ENCODE assay signal across 8 cellular contexts in the genomic region with DNA sequence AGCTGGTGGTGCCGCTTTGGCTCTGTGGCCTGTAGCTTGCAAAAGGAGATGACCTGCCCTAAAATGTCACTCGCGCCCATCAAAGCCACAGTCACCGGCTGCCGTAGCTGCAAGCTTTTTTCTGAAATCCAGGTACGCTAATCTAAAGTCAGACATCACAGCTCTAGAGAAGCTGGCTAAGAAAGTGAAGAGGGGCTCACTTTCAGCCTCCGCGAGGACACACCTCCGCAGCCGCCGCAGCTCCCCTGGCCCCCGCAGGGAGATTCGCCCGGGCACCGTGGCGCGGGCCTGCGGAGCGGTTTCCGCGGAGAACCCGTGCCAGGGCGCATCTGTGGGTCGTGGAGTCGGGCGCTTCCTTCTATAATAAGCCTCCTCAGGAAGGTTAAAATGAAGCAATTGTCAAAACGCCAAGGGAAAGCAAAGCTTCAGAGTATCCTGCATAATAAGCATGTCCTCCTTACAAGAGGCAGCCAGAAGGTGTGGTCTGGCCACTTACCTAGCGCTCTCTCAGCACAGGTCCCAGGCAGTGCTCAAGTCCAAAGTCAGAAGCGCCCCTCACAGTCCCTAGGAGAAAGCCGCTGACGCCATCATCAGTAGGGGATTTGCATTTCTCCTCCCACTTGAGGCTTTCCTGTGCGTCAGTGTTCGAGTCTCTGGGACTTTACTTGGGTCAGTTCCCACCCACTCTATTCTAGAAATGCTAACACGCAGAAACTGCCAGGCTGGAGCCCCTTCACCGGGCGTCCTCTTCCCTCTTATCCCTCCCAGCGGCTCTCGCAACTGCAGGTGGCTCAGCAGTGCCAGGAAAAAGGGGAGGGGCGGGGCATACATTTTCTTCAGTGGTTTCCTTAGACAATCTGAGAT. TPM values are rescaled to one million over a fixed set of nuclear protein-coding genes. Genes with fewer than 3 reads are reported as not detected.
A peak's percentile ranks its signal among the peaks of the same experiment; 100 is the strongest.
DNase-seq lines count a peak whose midpoint lies in the region; ATAC-seq and TF ChIP-seq lines count a peak whose summit lies in the region.

TSS of gene STAT4 (minus strand) at position 544 of the 864 bp plus-strand sequence. CDS start 2,791 bp downstream, outside the sequence.

- H3K4me1 ChIP-seq in adrenal gland (replicated peaks in 1 of 2) (no peaks in the 10 kb centered on the region), iPS-18a (ENCODE audit: control insufficient read depth, low read depth, low read length) (peaks cover 5% of the 10 kb centered on the region)

- no peaks in the 10 kb centered on the region for H3K36me3 ChIP-seq in adrenal gland (replicated peaks in 1 of 2)
- no peaks in the 10 kb centered on the region for H3K36me3 ChIP-seq in iPS-18a (ENCODE audit: control insufficient read depth, low read depth, low read length)

- H3K27me3 ChIP-seq in adrenal gland: no peaks in the 10 kb centered on the region
- peaks cover 31% of the 10 kb centered on the region for H3K27me3 ChIP-seq in iPS-18a (ENCODE audit: control insufficient read depth, insufficient read depth, low read length)

- H3K27ac ChIP-seq in adrenal gland: peak within 1 kb of the TSS in 2 of 5 donors; percentile 55 to 73
- H3K27ac ChIP-seq in iPS-18a (ENCODE audit: low read length): no peak within 1 kb of the TSS

- H3K9ac ChIP-seq in iPS-18a (ENCODE audit: low read length): peak within 1 kb of the TSS; percentile 9

- H3K4me3 ChIP-seq in AG04449 (ENCODE audit: low read depth, low read length) (peak within 1 kb of the TSS; percentile 58), adrenal gland (peak within 1 kb of the TSS; percentile 9 to 53 (median 24)), iPS-18a (ENCODE audit: low read length) (peak within 1 kb of the TSS; percentile 72)

- intact Hi-C loops in T-helper 1 cell treated with Interleukin-12 subunit alpha and Interleukin-12 subunit beta and Interleukin-4 antibody, amounts not matched to agents 30 ng/mL and 1 ng/mL, for 36 hours (cut with micrococcal nuclease): loop anchor here (1.0 to 5.0 kb wide), 9 partner anchors 44 to 1368 kb away; partner anchors contain the start of genes GLS, ORMDL1, PMS1 and STAT1
- intact Hi-C loops in adrenal gland (cut with DNase I): loop anchor here in 1 of 2 donors (10.0 kb wide), 1 partner anchor 96 kb away; no protein-coding TSS in a partner anchor

- POLR2A ChIA-PET in AG04449 (lab: Yijun Ruan, JAX): no interaction called here

- CTCF ChIA-PET in AG04449 (lab: Yijun Ruan, JAX): interaction anchor here (0.7 to 4.7 kb wide), 8 partner anchors 8 to 154 kb away, joined by 3 to 33 read pairs (median 4); no protein-coding TSS in a partner anchor

- DNase-seq in AG04449 (ENCODE audit: low read depth, low spot score) (no peak), adrenal gland (peak; percentile 23 to 81 (median 33)), cerebellar nuclear complex (lab: John Stamatoyannopoulos, UW) (no peak)
- peak; percentile 54 to 78 for DNase-seq in stimulated activated CD4-positive, alpha-beta T cell treated with anti-CD3 and anti-CD28 coated beads, Interleukin-12 subunit alpha, Interleukin-12 subunit beta, amount 100 ng/mL, for 24 hours (ENCODE audit: low read depth in 2 of 2)

- ATAC-seq in GM19023 (IDR thresholded peaks at IDR 0.05; ENCODE audit: unreplicated experiment) (peak; percentile 91), HG03280 (IDR thresholded peaks at IDR 0.05; ENCODE audit: unreplicated experiment) (peak; percentile 87)

- 5 to 10% (median 8%) methylated on average over 11 to 39 of the region's 39 CpGs for WGBS in adrenal gland, 4 donors

- TF ChIP-seq CTCF in AG04449 (IDR thresholded peaks at IDR 0.05; ENCODE audit: insufficient read depth, low read length, missing control alignments): no peak
- TF ChIP-seq CTCF in adrenal gland (IDR thresholded peaks at IDR 0.05): no peak

- peak in 1 of 2 donors; percentile 5 for TF ChIP-seq POLR2A in adrenal gland (IDR thresholded peaks at IDR 0.05)

- H3K9me3 ChIP-seq in adrenal gland (replicated peaks in 1 of 3) (no peaks in the 10 kb centered on the region), iPS-18a (ENCODE audit: control insufficient read depth, low read depth, low read length) (no peaks in the 10 kb centered on the region)

RNA-seq across cellular contexts. Expression of gene STAT4, which starts in this region (rescaled TPM):
- total RNA-seq in T-helper 1 cell treated with Interleukin-12 subunit alpha and Interleukin-12 subunit beta and Interleukin-4 antibody, amounts not matched to agents 30 ng/mL and 1 ng/mL, for 36 hours: 89.9 and 95.0 TPM in 2 replicates
- 1 to 10 TPM in 6 of 8 donors, under 1 TPM in 2; 0.52 to 4.9 (median 1.3) TPM for total RNA-seq in adrenal gland
- polyA plus RNA-seq in adrenal gland: 1 to 10 TPM; 1.8 to 5.1 (median 4.1) TPM

Comparison
In these comparisons a context has a peak if more than half of its experiments do, and no peak if none do; other contexts are left out.
1. RNA of gene STAT4 (total RNA-seq): 89.9 to 95.0 TPM in T-helper 1 cell treated with Interleukin-12 subunit alpha and Interleukin-12 subunit beta and Interleukin-4 antibody, amounts not matched to agents 30 ng/mL and 1 ng/mL, for 36 hours; 0.52 to 4.9 TPM in adrenal gland; every median in the first group is over 10 times any median in the second.
2. DNase-seq: peak in adrenal gland (7 of 7) and stimulated activated CD4-positive, alpha-beta T cell treated with anti-CD3 and anti-CD28 coated beads, Interleukin-12 subunit alpha, Interleukin-12 subunit beta, amount 100 ng/mL, for 24 hours (2 of 2); none in AG04449 (single experiment) and cerebellar nuclear complex (0 of 2).
3. Peak in every context shown above with its lines, with median percentiles within 50 percentile points of each other: H3K4me3 ChIP-seq.